ENCODE assay signal across 31 cellular contexts in the genomic region with DNA sequence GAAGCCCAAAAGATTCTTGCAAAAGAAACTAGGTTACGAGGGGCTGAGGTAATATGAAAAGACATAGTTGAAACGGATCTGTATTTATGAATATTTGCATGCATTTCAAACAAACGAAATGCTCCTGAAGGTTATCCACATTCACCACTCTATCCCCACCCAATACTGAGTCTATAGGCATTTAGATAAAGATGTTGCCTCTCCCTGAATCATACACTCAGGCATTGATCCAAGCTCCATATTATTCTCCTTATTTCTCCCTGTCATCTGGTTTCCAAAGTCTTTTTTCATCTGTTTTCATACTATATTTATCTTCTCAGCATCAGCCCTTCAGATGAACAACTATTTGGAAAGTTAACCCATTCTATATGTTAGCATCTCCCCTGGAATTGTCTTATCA.
"Had no signal": no experiment of that assay in that cellular context is flagged by ENCODE, and none has a peak within 500 bp of the region (broad histone marks: within the 10 kb centered on the region; RNA-seq: fewer than 3 reads in every experiment).

No MANE protein-coding gene starts in this region.

- H3K4me3 ChIP-seq: adrenal gland, body of pancreas, colonic mucosa, esophagus squamous epithelium, gastroesophageal sphincter, heart right ventricle had no signal

- DNase-seq: activated CD4-positive, alpha-beta memory T cell treated with anti-CD3 and anti-CD28 coated beads, Interleukin-2, amount 10 ng/mL, durations not matched to agents 7 days and 5 days; activated CD4-positive, alpha-beta T cell treated with anti-CD3 and anti-CD28 coated beads for 36 hours; activated CD4-positive, alpha-beta T cell treated with anti-CD3 and anti-CD28 coated beads, Interleukin-2, amount 10 ng/mL, durations not matched to agents 7 days and 5 days; activated CD4-positive, alpha-beta T cell treated with anti-CD3 and anti-CD28 coated beads, Interleukin-2, amount 50 U/mL, for 4 hours; activated CD4-positive, CD25-positive, alpha-beta regulatory T cell; activated CD4-positive, CD25-positive, alpha-beta regulatory T cell treated with anti-CD3 and anti-CD28 coated beads, Interleukin-2, amount 50 U/mL, for 72 hours; activated CD8-positive, alpha-beta memory T cell treated with anti-CD3 and anti-CD28 coated beads, Interleukin-2, amount 50 U/mL, for 48 hours; activated effector memory CD4-positive, alpha-beta T cell treated with Interleukin-2 at 50 U/mL for 16 hours; activated gamma-delta T cell treated with Interleukin-2 at 50 U/mL for 16 hours; activated naive CD4-positive, alpha-beta T cell treated with anti-CD3 and anti-CD28 coated beads, Interleukin-2, amount 50 U/mL, for 16 hours; activated naive CD4-positive, alpha-beta T cell treated with Interleukin-2 at 50 U/mL for 16 hours; activated T-cell treated with anti-CD3 and anti-CD28 coated beads for 4 hours; activated T-cell treated with anti-CD3 and anti-CD28 coated beads, Interleukin-2, amount 50 U/mL, for 4 hours; adrenal gland; amygdala; aorta; body of pancreas; central memory CD4-positive, alpha-beta T cell; cerebellar nuclear complex; colonic mucosa; effector CD8-positive, alpha-beta T cell; esophagus squamous epithelium; foreskin melanocyte; heart right ventricle; T-helper 1 cell; T-helper 17 cell had no signal

- H3K36me3 Mint-ChIP-seq: activated naive CD8-positive, alpha-beta T cell had no signal

- H3K4me1 Mint-ChIP-seq: activated CD4-positive, alpha-beta memory T cell treated with anti-CD3 and anti-CD28 coated beads, Interleukin-2, amount 10 ng/mL, durations not matched to agents 7 days and 5 days; activated T-helper 17 cell treated with anti-CD3 and anti-CD28 coated beads, Interleukin-2, amount 50 U/mL, for 72 hours had no signal

- H3K9me3 Mint-ChIP-seq: activated CD4-positive, alpha-beta memory T cell treated with anti-CD3 and anti-CD28 coated beads, Interleukin-2, amount 10 ng/mL, durations not matched to agents 7 days and 5 days; activated CD4-positive, alpha-beta T cell treated with anti-CD3 and anti-CD28 coated beads, Interleukin-2, amount 10 ng/mL, durations not matched to agents 7 days and 5 days; activated T-cell treated with anti-CD3 and anti-CD28 coated beads, Interleukin-2, amount 50 U/mL, for 4 hours; activated T-helper 17 cell treated with anti-CD3 and anti-CD28 coated beads, Interleukin-2, amount 50 U/mL, for 72 hours; T-helper 2 cell treated with Interferon-gamma antibody and Interleukin-4, amounts not matched to agents 5 μg/mL and 100 μg/mL, for 36 hours had no signal

- H3K9me3 ChIP-seq: body of pancreas, colonic mucosa, esophagus squamous epithelium, gastroesophageal sphincter, heart right ventricle had no signal

- H3K36me3 ChIP-seq: adrenal gland, colonic mucosa, esophagus squamous epithelium, gastroesophageal sphincter, heart right ventricle had no signal

- H3K27me3 Mint-ChIP-seq: activated CD4-positive, alpha-beta T cell treated with anti-CD3 and anti-CD28 coated beads for 36 hours; activated CD4-positive, alpha-beta T cell treated with anti-CD3 and anti-CD28 coated beads, Interleukin-2, amount 10 ng/mL, durations not matched to agents 7 days and 5 days; activated naive CD8-positive, alpha-beta T cell had no signal

- H3K4me3 Mint-ChIP-seq: activated CD4-positive, alpha-beta memory T cell treated with anti-CD3 and anti-CD28 coated beads, Interleukin-2, amount 10 ng/mL, durations not matched to agents 7 days and 5 days; activated CD4-positive, alpha-beta T cell treated with anti-CD3 and anti-CD28 coated beads for 36 hours; activated CD4-positive, alpha-beta T cell treated with anti-CD3 and anti-CD28 coated beads, Interleukin-2, amount 10 ng/mL, durations not matched to agents 7 days and 5 days; activated naive CD8-positive, alpha-beta T cell; activated T-cell treated with anti-CD3 and anti-CD28 coated beads, Interleukin-2, amount 50 U/mL, for 4 hours; activated T-helper 17 cell treated with anti-CD3 and anti-CD28 coated beads, Interleukin-2, amount 50 U/mL, for 72 hours; T-helper 17 cell; T-helper 2 cell treated with Interferon-gamma antibody and Interleukin-4, amounts not matched to agents 5 μg/mL and 100 μg/mL, for 36 hours had no signal

- H3K27ac ChIP-seq: adrenal gland, body of pancreas, colonic mucosa, epithelial cell of prostate, esophagus squamous epithelium, heart right ventricle had no signal

- H3K27me3 ChIP-seq: adrenal gland, body of pancreas, colonic mucosa, esophagus squamous epithelium, gastroesophageal sphincter, heart right ventricle had no signal

- ATAC-seq: activated CD4-positive, alpha-beta T cell treated with anti-CD3 and anti-CD28 coated beads for 36 hours; activated T-cell treated with anti-CD3 and anti-CD28 coated beads, Interleukin-2, amount 50 U/mL, for 4 hours; activated T-helper 17 cell treated with anti-CD3 and anti-CD28 coated beads, Interleukin-2, amount 50 U/mL, for 72 hours; body of pancreas; gastroesophageal sphincter; heart right ventricle; T-helper 17 cell had no signal

- H3K27ac Mint-ChIP-seq: activated CD4-positive, alpha-beta memory T cell treated with anti-CD3 and anti-CD28 coated beads, Interleukin-2, amount 10 ng/mL, durations not matched to agents 7 days and 5 days; activated CD4-positive, alpha-beta T cell treated with anti-CD3 and anti-CD28 coated beads for 36 hours; activated CD4-positive, alpha-beta T cell treated with anti-CD3 and anti-CD28 coated beads, Interleukin-2, amount 10 ng/mL, durations not matched to agents 7 days and 5 days; activated naive CD8-positive, alpha-beta T cell; activated T-helper 17 cell treated with anti-CD3 and anti-CD28 coated beads, Interleukin-2, amount 50 U/mL, for 72 hours; T-helper 2 cell treated with Interferon-gamma antibody and Interleukin-4, amounts not matched to agents 5 μg/mL and 100 μg/mL, for 36 hours had no signal

- H3K4me1 ChIP-seq: adrenal gland, colonic mucosa, esophagus squamous epithelium had no signal
